Comparison of ENCODE assay signal across 26 cellular contexts in the genomic region with DNA sequence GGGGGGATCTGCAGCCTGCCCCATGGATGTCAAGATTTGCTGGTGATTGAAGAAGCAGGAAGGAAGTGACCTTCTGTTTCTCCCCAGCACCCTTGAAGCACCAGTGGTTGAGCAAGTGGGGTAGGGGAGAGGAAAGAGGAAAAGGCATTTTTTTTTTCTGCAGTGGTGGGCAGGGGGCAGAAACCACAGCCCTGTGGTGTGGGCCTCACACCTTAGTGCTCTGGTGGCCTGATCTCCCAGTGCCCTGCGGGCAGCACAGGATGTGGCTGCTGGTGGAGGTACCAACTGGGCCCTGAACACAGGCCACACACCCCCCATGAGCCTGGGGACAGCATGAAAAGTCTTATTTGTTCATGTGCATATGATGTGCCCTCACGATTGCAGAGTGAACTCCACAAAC. TPM values are rescaled to one million over a fixed set of nuclear protein-coding genes. Genes with fewer than 3 reads are reported as not detected.
A peak's percentile ranks its signal among the peaks of the same experiment; 100 is the strongest.
DNase-seq lines count a peak whose midpoint lies in the region; ATAC-seq and TF ChIP-seq lines count a peak whose summit lies in the region.
"Had no signal": no experiment of that assay in that cellular context is flagged by ENCODE, and none has a peak within 500 bp of the region (broad histone marks: within the 10 kb centered on the region; RNA-seq: fewer than 3 reads in every experiment).

No MANE protein-coding gene starts in this region.

- H3K9me3 Mint-ChIP-seq in activated CD4-positive, alpha-beta memory T cell treated with anti-CD3 and anti-CD28 coated beads, Interleukin-2, amount 10 ng/mL, durations not matched to agents 7 days and 5 days, result peaks cover 17% of the 10 kb centered on the region
- H3K9me3 Mint-ChIP-seq in activated CD4-positive, alpha-beta memory T cell treated with anti-CD3 and anti-CD28 coated beads for 36 hours, result peaks cover 11% of the 10 kb centered on the region
- H3K9me3 Mint-ChIP-seq in activated CD8-positive, alpha-beta T cell treated with anti-CD3 and anti-CD28 coated beads for 36 hours, result peaks cover 9% of the 10 kb centered on the region
- H3K9me3 Mint-ChIP-seq in stimulated activated effector memory CD8-positive, alpha-beta T cell treated with anti-CD3 and anti-CD28 coated beads, Interleukin-12 subunit alpha, Interleukin-12 subunit beta, amount 100 ng/mL, for 72 hours, result peaks cover 8% of the 10 kb centered on the region

- TF ChIP-seq CTCF in activated CD8-positive, alpha-beta T cell treated with anti-CD3 and anti-CD28 coated beads for 36 hours (IDR thresholded peaks at IDR 0.05), result no peak

- in situ Hi-C loops in KBM-7 (cut with MboI; ENCODE audit: low pct_unique_long_range_greater_than_20kb, low sequenced_read_pairs), result no loop called here

- no peak for ATAC-seq in activated CD8-positive, alpha-beta T cell treated with anti-CD3 and anti-CD28 coated beads for 36 hours
- ATAC-seq in stimulated activated effector memory CD8-positive, alpha-beta T cell treated with anti-CD3 and anti-CD28 coated beads, Interleukin-12 subunit alpha, Interleukin-12 subunit beta, amount 100 ng/mL, for 72 hours, result peak; percentile 74
- ATAC-seq in HG03280 (IDR thresholded peaks at IDR 0.05; ENCODE audit: unreplicated experiment), result no peak
- ATAC-seq: sciatic nerve, T-helper 17 cell had no signal

- H3K4me3 Mint-ChIP-seq in activated CD4-positive, alpha-beta memory T cell treated with anti-CD3 and anti-CD28 coated beads, Interleukin-2, amount 10 ng/mL, durations not matched to agents 7 days and 5 days, result no peak overlapping the region
- H3K4me3 Mint-ChIP-seq in activated CD4-positive, alpha-beta memory T cell treated with anti-CD3 and anti-CD28 coated beads for 36 hours, result no peak overlapping the region
- no peak overlapping the region for H3K4me3 Mint-ChIP-seq in activated CD8-positive, alpha-beta T cell treated with anti-CD3 and anti-CD28 coated beads for 36 hours
- no peak overlapping the region for H3K4me3 Mint-ChIP-seq in stimulated activated effector memory CD8-positive, alpha-beta T cell treated with anti-CD3 and anti-CD28 coated beads, Interleukin-12 subunit alpha, Interleukin-12 subunit beta, amount 100 ng/mL, for 72 hours
- H3K4me3 Mint-ChIP-seq: CD4-positive, CD25-positive, alpha-beta regulatory T cell; T-helper 17 cell had no signal

- DNase-seq in activated CD4-positive, alpha-beta memory T cell treated with anti-CD3 and anti-CD28 coated beads, Interleukin-2, amount 10 ng/mL, durations not matched to agents 7 days and 5 days, result peak; percentile 57
- DNase-seq in activated CD4-positive, alpha-beta memory T cell treated with anti-CD3 and anti-CD28 coated beads for 36 hours, result no peak
- DNase-seq in KBM-7 (peak; percentile 34), occipital lobe (lab: John Stamatoyannopoulos, UW) (no peak), HuH-7 (ENCODE audit: low spot score) (no peak)
- DNase-seq in activated CD8-positive, alpha-beta T cell treated with anti-CD3 and anti-CD28 coated beads for 36 hours, result peak; percentile 33
- DNase-seq in stimulated activated effector memory CD8-positive, alpha-beta T cell treated with anti-CD3 and anti-CD28 coated beads, Interleukin-12 subunit alpha, Interleukin-12 subunit beta, amount 100 ng/mL, for 72 hours (ENCODE audit: low spot score in 2 of 2), result no peak
- DNase-seq: adrenal gland, dermis blood vessel endothelial cell, DMS153, islet precursor cell, NCI-H1092 treated with DMSO at 0.1 percent for 48 hours, NCI-H2107, NCI-H510A treated with DMSO at 0.1 percent for 48 hours, stomach, T-helper 17 cell had no signal

- intact Hi-C loops in activated CD4-positive, alpha-beta memory T cell treated with anti-CD3 and anti-CD28 coated beads for 36 hours (cut with micrococcal nuclease), result no loop called here
- intact Hi-C loops in activated CD8-positive, alpha-beta T cell treated with anti-CD3 and anti-CD28 coated beads for 36 hours (cut with micrococcal nuclease), result no loop called here

- POLR2A ChIA-PET in activated CD4-positive, alpha-beta memory T cell treated with anti-CD3 and anti-CD28 coated beads, Interleukin-2, amount 10 ng/mL, durations not matched to agents 7 days and 5 days (lab: Charles Lee), result interaction anchor here (0.7 to 1.2 kb wide), 2 partner anchors 14 to 30 kb away, joined by 4 to 5 read pairs; no protein-coding TSS in a partner anchor
- POLR2A ChIA-PET in activated CD4-positive, alpha-beta memory T cell treated with anti-CD3 and anti-CD28 coated beads for 36 hours (lab: Charles Lee), result no interaction called here
- POLR2A ChIA-PET in activated CD8-positive, alpha-beta T cell treated with anti-CD3 and anti-CD28 coated beads for 36 hours (lab: Charles Lee), result interaction anchor here (0.8 kb wide), 1 partner anchor 201 kb away, joined by 3 read pairs; no protein-coding TSS in a partner anchor

- H3K4me1 Mint-ChIP-seq in activated CD4-positive, alpha-beta memory T cell treated with anti-CD3 and anti-CD28 coated beads, Interleukin-2, amount 10 ng/mL, durations not matched to agents 7 days and 5 days, result peaks cover 47% of the 10 kb centered on the region
- H3K4me1 Mint-ChIP-seq in activated CD4-positive, alpha-beta memory T cell treated with anti-CD3 and anti-CD28 coated beads for 36 hours (ENCODE audit: low read depth), result peaks cover 7% of the 10 kb centered on the region
- peaks cover 11% of the 10 kb centered on the region for H3K4me1 Mint-ChIP-seq in activated CD8-positive, alpha-beta T cell treated with anti-CD3 and anti-CD28 coated beads for 36 hours (ENCODE audit: low read depth)
- H3K4me1 Mint-ChIP-seq in stimulated activated effector memory CD8-positive, alpha-beta T cell treated with anti-CD3 and anti-CD28 coated beads, Interleukin-12 subunit alpha, Interleukin-12 subunit beta, amount 100 ng/mL, for 72 hours, result peaks cover 48% of the 10 kb centered on the region

- CTCF ChIA-PET in activated CD4-positive, alpha-beta memory T cell treated with anti-CD3 and anti-CD28 coated beads, Interleukin-2, amount 10 ng/mL, durations not matched to agents 7 days and 5 days (lab: Charles Lee), result no interaction called here
- CTCF ChIA-PET in activated CD4-positive, alpha-beta memory T cell treated with anti-CD3 and anti-CD28 coated beads for 36 hours (lab: Charles Lee), result interaction anchor here (1.3 kb wide), 1 partner anchor 17 kb away, joined by 4 read pairs; no protein-coding TSS in a partner anchor
- CTCF ChIA-PET in activated CD8-positive, alpha-beta T cell treated with anti-CD3 and anti-CD28 coated beads for 36 hours (lab: Charles Lee), result interaction anchor here (1.4 to 1.9 kb wide), 2 partner anchors 15 to 18 kb away, joined by 3 to 5 read pairs; no protein-coding TSS in a partner anchor

- H3K36me3 Mint-ChIP-seq in activated CD4-positive, alpha-beta memory T cell treated with anti-CD3 and anti-CD28 coated beads, Interleukin-2, amount 10 ng/mL, durations not matched to agents 7 days and 5 days (ENCODE audit: low read depth), result peaks cover 21% of the 10 kb centered on the region
- H3K36me3 Mint-ChIP-seq in activated CD4-positive, alpha-beta memory T cell treated with anti-CD3 and anti-CD28 coated beads for 36 hours, result no peaks in the 10 kb centered on the region
- H3K36me3 Mint-ChIP-seq in activated CD8-positive, alpha-beta T cell treated with anti-CD3 and anti-CD28 coated beads for 36 hours (ENCODE audit: low read depth), result peaks cover 2% of the 10 kb centered on the region
- no peaks in the 10 kb centered on the region for H3K36me3 Mint-ChIP-seq in stimulated activated effector memory CD8-positive, alpha-beta T cell treated with anti-CD3 and anti-CD28 coated beads, Interleukin-12 subunit alpha, Interleukin-12 subunit beta, amount 100 ng/mL, for 72 hours
- H3K36me3 Mint-ChIP-seq: CD4-positive, CD25-positive, alpha-beta regulatory T cell had no signal

- peak overlapping the region; percentile 79 for H3K27ac Mint-ChIP-seq in activated CD4-positive, alpha-beta memory T cell treated with anti-CD3 and anti-CD28 coated beads, Interleukin-2, amount 10 ng/mL, durations not matched to agents 7 days and 5 days
- H3K27ac Mint-ChIP-seq in activated CD4-positive, alpha-beta memory T cell treated with anti-CD3 and anti-CD28 coated beads for 36 hours, result no peak overlapping the region
- H3K27ac Mint-ChIP-seq in activated CD8-positive, alpha-beta T cell treated with anti-CD3 and anti-CD28 coated beads for 36 hours, result no peak overlapping the region
- peak overlapping the region; percentile 48 for H3K27ac Mint-ChIP-seq in stimulated activated effector memory CD8-positive, alpha-beta T cell treated with anti-CD3 and anti-CD28 coated beads, Interleukin-12 subunit alpha, Interleukin-12 subunit beta, amount 100 ng/mL, for 72 hours
- H3K27ac Mint-ChIP-seq: T-helper 17 cell had no signal

- peaks cover 2% of the 10 kb centered on the region for H3K27me3 Mint-ChIP-seq in activated CD4-positive, alpha-beta memory T cell treated with anti-CD3 and anti-CD28 coated beads, Interleukin-2, amount 10 ng/mL, durations not matched to agents 7 days and 5 days
- H3K27me3 Mint-ChIP-seq in activated CD4-positive, alpha-beta memory T cell treated with anti-CD3 and anti-CD28 coated beads for 36 hours, result no peaks in the 10 kb centered on the region
- H3K27me3 Mint-ChIP-seq in activated CD8-positive, alpha-beta T cell treated with anti-CD3 and anti-CD28 coated beads for 36 hours, result no peaks in the 10 kb centered on the region
- H3K27me3 Mint-ChIP-seq: CD4-positive, CD25-positive, alpha-beta regulatory T cell had no signal

RNA-seq across cellular contexts. Expression of a gene that starts 7.1 kb away (rescaled TPM):
- total RNA-seq in activated CD4-positive, alpha-beta memory T cell treated with anti-CD3 and anti-CD28 coated beads, Interleukin-2, amount 10 ng/mL, durations not matched to agents 7 days and 5 days, result not detected
- not detected for total RNA-seq in activated CD4-positive, alpha-beta memory T cell treated with anti-CD3 and anti-CD28 coated beads for 36 hours
- not detected for total RNA-seq in activated CD8-positive, alpha-beta T cell treated with anti-CD3 and anti-CD28 coated beads for 36 hours
- not detected for total RNA-seq in occipital lobe
- total RNA-seq: A673; activated CD8-positive, alpha-beta memory T cell treated with anti-CD3 and anti-CD28 coated beads for 36 hours; CD4-positive, CD25-positive, alpha-beta regulatory T cell; dermis blood vessel endothelial cell; fibroblast of villous mesenchyme; hepatocyte; osteocyte; T-helper 17 cell; ureter had no signal

RNA-seq across cellular contexts. Expression of a gene that starts 28.0 kb away (rescaled TPM):
- not detected for total RNA-seq in activated CD4-positive, alpha-beta memory T cell treated with anti-CD3 and anti-CD28 coated beads, Interleukin-2, amount 10 ng/mL, durations not matched to agents 7 days and 5 days
- total RNA-seq in activated CD4-positive, alpha-beta memory T cell treated with anti-CD3 and anti-CD28 coated beads for 36 hours, result not detected
- not detected for total RNA-seq in activated CD8-positive, alpha-beta T cell treated with anti-CD3 and anti-CD28 coated beads for 36 hours
- total RNA-seq in occipital lobe, result not detected
- total RNA-seq: A673; activated CD8-positive, alpha-beta memory T cell treated with anti-CD3 and anti-CD28 coated beads for 36 hours; adrenal gland; CD4-positive, CD25-positive, alpha-beta regulatory T cell; dermis blood vessel endothelial cell; fibroblast of villous mesenchyme; hepatocyte; lung; osteocyte; sciatic nerve; stomach; T-helper 17 cell; ureter had no signal

RNA-seq across cellular contexts. Expression of a gene that starts 42.4 kb away (rescaled TPM):
- total RNA-seq in activated CD4-positive, alpha-beta memory T cell treated with anti-CD3 and anti-CD28 coated beads, Interleukin-2, amount 10 ng/mL, durations not matched to agents 7 days and 5 days, result under 1 TPM in 1 of 2 experiments, not detected in 1; 0.13 TPM
- under 1 TPM; 0.17 to 0.19 TPM for total RNA-seq in activated CD4-positive, alpha-beta memory T cell treated with anti-CD3 and anti-CD28 coated beads for 36 hours
- not detected for total RNA-seq in activated CD8-positive, alpha-beta T cell treated with anti-CD3 and anti-CD28 coated beads for 36 hours
- 0.94 TPM for total RNA-seq in occipital lobe

RNA-seq across cellular contexts. Expression of a gene that starts 45.2 kb away (rescaled TPM):
- total RNA-seq in activated CD4-positive, alpha-beta memory T cell treated with anti-CD3 and anti-CD28 coated beads, Interleukin-2, amount 10 ng/mL, durations not matched to agents 7 days and 5 days, result 10 to 100 TPM; 42.0 to 43.2 TPM
- total RNA-seq in activated CD4-positive, alpha-beta memory T cell treated with anti-CD3 and anti-CD28 coated beads for 36 hours, result 10 to 100 TPM; 30.3 to 32.9 TPM
- total RNA-seq in activated CD8-positive, alpha-beta T cell treated with anti-CD3 and anti-CD28 coated beads for 36 hours, result 1 to 10 TPM; 4.4 to 5.4 TPM
- total RNA-seq in occipital lobe, result 1.6 TPM
- total RNA-seq: A673, fibroblast of villous mesenchyme, osteocyte had no signal

RNA-seq across cellular contexts. Expression of a gene that starts 59.1 kb away (rescaled TPM):
- total RNA-seq in activated CD4-positive, alpha-beta memory T cell treated with anti-CD3 and anti-CD28 coated beads, Interleukin-2, amount 10 ng/mL, durations not matched to agents 7 days and 5 days, result 10 to 100 TPM; 10.1 to 12.0 TPM
- 1 to 10 TPM; 5.5 to 6.4 TPM for total RNA-seq in activated CD4-positive, alpha-beta memory T cell treated with anti-CD3 and anti-CD28 coated beads for 36 hours
- 10 to 100 TPM in 1 of 2 experiments, 1 to 10 TPM in 1; 8.2 to 10.0 TPM for total RNA-seq in activated CD8-positive, alpha-beta T cell treated with anti-CD3 and anti-CD28 coated beads for 36 hours
- total RNA-seq in occipital lobe, result 8.4 TPM

Comparison
In these comparisons a context has a peak if more than half of its experiments do, and no peak if none do; other contexts are left out.
1. DNase-seq: peak in activated CD4-positive, alpha-beta memory T cell treated with anti-CD3 and anti-CD28 coated beads, Interleukin-2, amount 10 ng/mL, durations not matched to agents 7 days and 5 days (single experiment), KBM-7 (single experiment) and activated CD8-positive, alpha-beta T cell treated with anti-CD3 and anti-CD28 coated beads for 36 hours (single experiment); none in activated CD4-positive, alpha-beta memory T cell treated with anti-CD3 and anti-CD28 coated beads for 36 hours (single experiment), stimulated activated effector memory CD8-positive, alpha-beta T cell treated with anti-CD3 and anti-CD28 coated beads, Interleukin-12 subunit alpha, Interleukin-12 subunit beta, amount 100 ng/mL, for 72 hours (0 of 2), occipital lobe (single experiment) and HuH-7 (single experiment).
2. H3K27ac Mint-ChIP-seq: peak in activated CD4-positive, alpha-beta memory T cell treated with anti-CD3 and anti-CD28 coated beads, Interleukin-2, amount 10 ng/mL, durations not matched to agents 7 days and 5 days (single experiment) and stimulated activated effector memory CD8-positive, alpha-beta T cell treated with anti-CD3 and anti-CD28 coated beads, Interleukin-12 subunit alpha, Interleukin-12 subunit beta, amount 100 ng/mL, for 72 hours (single experiment); none in activated CD4-positive, alpha-beta memory T cell treated with anti-CD3 and anti-CD28 coated beads for 36 hours (single experiment) and activated CD8-positive, alpha-beta T cell treated with anti-CD3 and anti-CD28 coated beads for 36 hours (single experiment).